Comparison of ENCODE assay signal across 9 cellular contexts in genomic region chr1:235060607-235061470, GRCh38.
DNase-seq lines count a peak whose midpoint lies in the region; ATAC-seq, FAIRE-seq and TF ChIP-seq lines count a peak whose summit lies in the region.
"Had no signal": no experiment of that assay in that cellular context is flagged by ENCODE, and none has a peak within 500 bp of the region (broad histone marks: within the 10 kb centered on the region; RNA-seq: fewer than 3 reads in every experiment).

No MANE protein-coding gene starts in this region.

- peak overlapping the region; percentile 37 for H3K27ac Mint-ChIP-seq in stimulated activated naive B cell treated with anti-CD40 and anti-IgM and Interleukin-4, amounts not matched to agents 10 μg/mL and 1 μg/mL and 100 μg/mL, for 72 hours

- FAIRE-seq in GM19239 (lab: Jason Lieb, UNC) = no peak

- H3K4me3 ChIP-seq in Loucy (ENCODE audit: low read length, poor library complexity, severe bottlenecking) = no peak overlapping the region
- peak overlapping the region; percentile 11; the same call in 1 of the 2 replicates for H3K4me3 ChIP-seq in SK-N-MC

- 0 out of 2 replicates have a peak overlapping the region, but pooled peaks have one; percentile 20 for H2AFZ ChIP-seq in Loucy (ENCODE audit: low read length)

- H3K9ac ChIP-seq in Loucy (ENCODE audit: low read depth, low read length, poor library complexity, severe bottlenecking) (no peak overlapping the region), SK-N-MC (ENCODE audit: insufficient read length) (no peak overlapping the region)

- H3K36me3 ChIP-seq in Loucy (ENCODE audit: insufficient read depth, low read length) (no peaks in the 10 kb centered on the region), SK-N-MC (ENCODE audit: insufficient read depth, low read length) (no peaks in the 10 kb centered on the region)

- H3K4me1 Mint-ChIP-seq in stimulated activated naive B cell treated with anti-CD40 and anti-IgM and Interleukin-4, amounts not matched to agents 10 μg/mL and 1 μg/mL and 100 μg/mL, for 72 hours = peaks cover 25 to 50% of the 10 kb centered on the region in 2 donors

- no peaks in the 10 kb centered on the region for H3K27me3 Mint-ChIP-seq in stimulated activated naive B cell treated with anti-CD40 and anti-IgM and Interleukin-4, amounts not matched to agents 10 μg/mL and 1 μg/mL and 100 μg/mL, for 72 hours

- H3K79me2 ChIP-seq in Loucy (ENCODE audit: insufficient read depth, low read length) = no peaks in the 10 kb centered on the region

- no peak overlapping the region for H3K4me2 ChIP-seq in Loucy (ENCODE audit: low read depth, low read length, poor library complexity, severe bottlenecking)

- no peak overlapping the region for H3K4me3 Mint-ChIP-seq in stimulated activated naive B cell treated with anti-CD40 and anti-IgM and Interleukin-4, amounts not matched to agents 10 μg/mL and 1 μg/mL and 100 μg/mL, for 72 hours
- H3K4me3 Mint-ChIP-seq: activated naive CD8-positive, alpha-beta T cell treated with anti-CD3 and anti-CD28 coated beads, Interleukin-2, amount 10 ng/mL, durations not matched to agents 7 days and 5 days had no signal

- no peaks in the 10 kb centered on the region for H3K36me3 Mint-ChIP-seq in stimulated activated naive B cell treated with anti-CD40 and anti-IgM and Interleukin-4, amounts not matched to agents 10 μg/mL and 1 μg/mL and 100 μg/mL, for 72 hours

- H3K27ac ChIP-seq in SK-N-MC = peak overlapping the region; percentile 55

- no peak for TF ChIP-seq CTCF in Loucy (conservative IDR thresholded peaks at IDR 0.05; ENCODE audit: low read length)

- H4K20me1 ChIP-seq in Loucy (ENCODE audit: insufficient read depth, low read length, poor library complexity, severe bottlenecking) = no peaks in the 10 kb centered on the region

- ATAC-seq in stimulated activated naive B cell treated with anti-CD40 and anti-IgM and Interleukin-4, amounts not matched to agents 10 μg/mL and 1 μg/mL and 100 μg/mL, for 72 hours (replicated peaks) = no peak

- H3K27me3 ChIP-seq in Loucy (ENCODE audit: insufficient read depth, low read length, poor library complexity, severe bottlenecking) = no peaks in the 10 kb centered on the region

- H3K9me3 ChIP-seq in Loucy (ENCODE audit: insufficient read depth, low read depth, low read length) (no peaks in the 10 kb centered on the region), SK-N-MC (ENCODE audit: low read depth, low read length) (no peaks in the 10 kb centered on the region)

- no peaks in the 10 kb centered on the region for H3K9me2 ChIP-seq in Loucy (replicated peaks; ENCODE audit: low read depth, low read length)

- no peaks in the 10 kb centered on the region for H3K9me3 Mint-ChIP-seq in stimulated activated naive B cell treated with anti-CD40 and anti-IgM and Interleukin-4, amounts not matched to agents 10 μg/mL and 1 μg/mL and 100 μg/mL, for 72 hours

- H3K4me1 ChIP-seq in Loucy (ENCODE audit: insufficient read depth, low read length, poor library complexity, severe bottlenecking) = peaks cover 30% of the 10 kb centered on the region

- DNase-seq in SK-N-MC (ENCODE audit: low read depth, low spot score) = no peak
- peak; percentile 38 for DNase-seq in iPS DF 4.7 (ENCODE audit: extremely low read depth, low spot score)
- DNase-seq in stimulated activated naive B cell treated with anti-CD40 and anti-IgM and Interleukin-4, amounts not matched to agents 10 μg/mL and 1 μg/mL and 100 μg/mL, for 72 hours = no peak
- DNase-seq in GM19239 (ENCODE audit: insufficient read length, low spot score) = no peak
- DNase-seq in activated naive CD4-positive, alpha-beta T cell treated with Interleukin-2 at 50 U/mL for 16 hours = no peak
- DNase-seq in activated naive CD4-positive, alpha-beta T cell treated with anti-CD3 and anti-CD28 coated beads, Interleukin-2, amount 50 U/mL, for 16 hours = no peak
- DNase-seq: activated naive CD8-positive, alpha-beta T cell treated with anti-CD3 and anti-CD28 coated beads, Interleukin-2, amount 10 ng/mL, durations not matched to agents 7 days and 5 days; substantia nigra had no signal

- H3F3A ChIP-seq in Loucy (ENCODE audit: low read depth) = no peaks in the 10 kb centered on the region; the same call in 1 of the 2 replicates
